In genomic region chr3:16508591-16508995, GRCh38 we compare ENCODE assay signal across 11 cellular contexts. TPM values are rescaled to one million over a fixed set of nuclear protein-coding genes. Genes with fewer than 3 reads are reported as not detected.
A peak's percentile ranks its signal among the peaks of the same experiment; 100 is the strongest.
DNase-seq lines count a peak whose midpoint lies in the region; ATAC-seq and TF ChIP-seq lines count a peak whose summit lies in the region.
"Had no signal": no experiment of that assay in that cellular context is flagged by ENCODE, and none has a peak within 500 bp of the region (broad histone marks: within the 10 kb centered on the region; RNA-seq: fewer than 3 reads in every experiment).

No MANE protein-coding gene starts in this region.

- peaks cover 54% of the 10 kb centered on the region for H3K4me1 ChIP-seq in CD8-positive, alpha-beta memory T cell (ENCODE audit: insufficient read depth, low read length)

- CTCF ChIA-PET in CD8-positive, alpha-beta memory T cell (lab: Charles Lee): interaction anchor here (0.9 to 1.9 kb wide), 2 partner anchors 71 to 218 kb away, joined by 3 to 4 read pairs; no protein-coding TSS in a partner anchor

- no peaks in the 10 kb centered on the region for H3K9me3 Mint-ChIP-seq in CD8-positive, alpha-beta memory T cell

- TF ChIP-seq CTCF in fibroblast of villous mesenchyme (IDR thresholded peaks at IDR 0.05; ENCODE audit: insufficient read depth, low read depth, low read length): no peak

- peaks cover 9 to 38% (median 13%) of the 10 kb centered on the region in 3 donors for H3K36me3 Mint-ChIP-seq in CD8-positive, alpha-beta memory T cell
- peaks cover 13% of the 10 kb centered on the region for H3K36me3 Mint-ChIP-seq in T-helper 17 cell (ENCODE audit: low read depth)

- no peaks in the 10 kb centered on the region for H3K9me3 ChIP-seq in CD8-positive, alpha-beta memory T cell (ENCODE audit: low read length)
- no peaks in the 10 kb centered on the region for H3K9me3 ChIP-seq in T-helper 17 cell (ENCODE audit: control insufficient read depth, low read length, poor library complexity, severe bottlenecking)

- POLR2A ChIA-PET in CD8-positive, alpha-beta memory T cell (lab: Charles Lee): interaction anchor here (1.7 to 1.8 kb wide), 2 partner anchors 10 to 13 kb away, joined by 5 to 6 read pairs; no protein-coding TSS in a partner anchor

- peak overlapping the region; percentile 83 to 99 (median 92) for H3K27ac Mint-ChIP-seq in CD8-positive, alpha-beta memory T cell
- peak overlapping the region; percentile 98 for H3K27ac Mint-ChIP-seq in T-helper 17 cell

- no peak overlapping the region for H3K27ac ChIP-seq in CD8-positive, alpha-beta memory T cell (ENCODE audit: low read depth, low read length)

- H3K4me1 Mint-ChIP-seq in CD8-positive, alpha-beta memory T cell: peaks cover 76 to 89% (median 89%) of the 10 kb centered on the region in 3 donors
- peaks cover 63% of the 10 kb centered on the region for H3K4me1 Mint-ChIP-seq in T-helper 17 cell

- H3K27me3 Mint-ChIP-seq in CD8-positive, alpha-beta memory T cell: no peaks in the 10 kb centered on the region
- H3K27me3 Mint-ChIP-seq in T-helper 17 cell: no peaks in the 10 kb centered on the region

- H3K4me3 ChIP-seq in CD8-positive, alpha-beta memory T cell (ENCODE audit: low read length): no peak overlapping the region
- no peak overlapping the region for H3K4me3 ChIP-seq in fibroblast of villous mesenchyme (ENCODE audit: low read depth, low read length)

- H3K36me3 ChIP-seq in CD8-positive, alpha-beta memory T cell (ENCODE audit: insufficient read depth, low read length): peaks cover 3% of the 10 kb centered on the region

- peak overlapping the region; percentile 7 to 91 (median 61) for H3K4me3 Mint-ChIP-seq in CD8-positive, alpha-beta memory T cell
- peak overlapping the region; percentile 75 for H3K4me3 Mint-ChIP-seq in T-helper 17 cell

- peak in 1 of 5 donors; percentile 53 for DNase-seq in CD8-positive, alpha-beta memory T cell
- no peak for DNase-seq in T-helper 17 cell
- DNase-seq in fibroblast of villous mesenchyme (ENCODE audit: low read depth): peak; percentile 50
- no peak for DNase-seq in A172 (ENCODE audit: low spot score)
- DNase-seq in NCI-H128 (lab: John Stamatoyannopoulos, UW; ENCODE audit: unreplicated experiment): no peak
- no peak for DNase-seq in SKM-1 treated with dmso at 0.1 percent for 144 hours (lab: John Stamatoyannopoulos, UW; ENCODE audit: unreplicated experiment)
- DNase-seq: amniotic stem cell, left cardiac atrium, NCI-H82 had no signal

- no peaks in the 10 kb centered on the region for H3K27me3 ChIP-seq in CD8-positive, alpha-beta memory T cell (ENCODE audit: insufficient read depth, low read length, poor library complexity, severe bottlenecking)

- peak; percentile 16 for ATAC-seq in GM19351 (IDR thresholded peaks at IDR 0.05; ENCODE audit: unreplicated experiment)
- ATAC-seq in T-helper 17 cell: no peak
- ATAC-seq in HG02973 (IDR thresholded peaks at IDR 0.05; ENCODE audit: unreplicated experiment): no peak
- ATAC-seq: left cardiac atrium had no signal

RNA-seq across cellular contexts. Expression of gene RFTN1, which starts 4.9 kb away (rescaled TPM):
- 100 to 1,000 TPM; 125 to 126 TPM for total RNA-seq in CD8-positive, alpha-beta memory T cell
- 87.4 TPM for polyA plus RNA-seq in CD8-positive, alpha-beta memory T cell
- total RNA-seq in T-helper 17 cell: 10 to 100 TPM; 51.8 to 55.8 TPM
- 73.0 and 74.7 TPM in 2 replicates for total RNA-seq in fibroblast of villous mesenchyme
- 46.1 and 52.1 TPM in 2 replicates for total RNA-seq in A172 (2014; rRNA removed; shearing (Covaris generic))
